8 cellular contexts compared by ENCODE assay signal in genomic region chr1:212630159-212630900, GRCh38. TPM values are rescaled to one million over a fixed set of nuclear protein-coding genes. Genes with fewer than 3 reads are reported as not detected.
DNase-seq lines count a peak whose midpoint lies in the region; ATAC-seq and TF ChIP-seq lines count a peak whose summit lies in the region.

No MANE protein-coding gene starts in this region.

- no peaks in the 10 kb centered on the region for H3K9me2 ChIP-seq in OCI-LY1 (ENCODE audit: low read depth, low read length)

- H3K36me3 ChIP-seq in OCI-LY1 (ENCODE audit: insufficient read depth, low read length) (no peaks in the 10 kb centered on the region), upper lobe of right lung (no peaks in the 10 kb centered on the region)

- no peak overlapping the region for H2AFZ ChIP-seq in OCI-LY1 (ENCODE audit: low read length)

- H3K27me3 ChIP-seq in OCI-LY1 (ENCODE audit: insufficient read depth, low read length) = no peaks in the 10 kb centered on the region; the same call in 1 of the 2 replicates
- no peaks in the 10 kb centered on the region for H3K27me3 ChIP-seq in upper lobe of right lung

- no peak overlapping the region for H3K9ac ChIP-seq in OCI-LY1 (ENCODE audit: low read length)

- DNase-seq in CMK (ENCODE audit: low read depth) (peak; percentile 40), activated T-cell treated with anti-CD3 and anti-CD28 coated beads for 48 hours (ENCODE audit: low read depth) (peak; percentile 62), fibroblast of pulmonary artery (ENCODE audit: low read depth) (peak; percentile 53), nucleus accumbens (lab: John Stamatoyannopoulos, UW) (peak in 41 of 56 donors; percentile 9 to 73 (median 39)), upper lobe of right lung (peak; percentile 81)

- no peaks in the 10 kb centered on the region for H3K4me1 ChIP-seq in OCI-LY1 (ENCODE audit: insufficient read depth, low read length, severe bottlenecking)
- H3K4me1 ChIP-seq in upper lobe of right lung = peaks cover 17% of the 10 kb centered on the region

- no peaks in the 10 kb centered on the region for H3K79me2 ChIP-seq in OCI-LY1 (ENCODE audit: insufficient read depth, low read length)

- no peak overlapping the region for H3K27ac ChIP-seq in OCI-LY1 (ENCODE audit: low read depth, low read length, poor library complexity, severe bottlenecking)
- no peak overlapping the region for H3K27ac ChIP-seq in upper lobe of right lung

- no peaks in the 10 kb centered on the region for H3F3A ChIP-seq in OCI-LY1 (ENCODE audit: insufficient read depth, low read length)

- TF ChIP-seq CTCF in OCI-LY1 (IDR thresholded peaks at IDR 0.05; ENCODE audit: low read length) (peak; percentile 76), fibroblast of pulmonary artery (IDR thresholded peaks at IDR 0.05; ENCODE audit: low read length, missing control alignments) (peak; percentile 85), upper lobe of right lung (IDR thresholded peaks at IDR 0.05) (peak; percentile 87)

- ATAC-seq in GM19328 (IDR thresholded peaks at IDR 0.05; ENCODE audit: unreplicated experiment) (peak; percentile 93), HG03342 (IDR thresholded peaks at IDR 0.05; ENCODE audit: unreplicated experiment) (peak; percentile 95), upper lobe of right lung (peak; percentile 97)

- no peaks in the 10 kb centered on the region for H3K9me3 ChIP-seq in OCI-LY1 (ENCODE audit: low read length)
- H3K9me3 ChIP-seq in upper lobe of right lung = no peaks in the 10 kb centered on the region

- intact Hi-C loops in upper lobe of right lung (cut with DNase I) = no loop called here

- no peak overlapping the region for H3K4me2 ChIP-seq in OCI-LY1 (ENCODE audit: low read length)

- H3K4me3 ChIP-seq in OCI-LY1 (ENCODE audit: low read depth, low read length, poor library complexity, severe bottlenecking) (no peak overlapping the region), fibroblast of pulmonary artery (replicated peaks; ENCODE audit: low read depth, low read length) (no peak overlapping the region), upper lobe of right lung (no peak overlapping the region)

- no peaks in the 10 kb centered on the region for H4K20me1 ChIP-seq in OCI-LY1 (ENCODE audit: insufficient read depth, low read length)

RNA-seq across cellular contexts. Expression of gene ATF3, which starts 21.8 kb away (rescaled TPM):
- total RNA-seq in upper lobe of right lung = 28.9 TPM
